In genomic region chr7:104341545-104341944, GRCh38 we compare ENCODE assay signal across 11 cellular contexts. TPM values are rescaled to one million over a fixed set of nuclear protein-coding genes. Genes with fewer than 3 reads are reported as not detected.
A peak's percentile ranks its signal among the peaks of the same experiment; 100 is the strongest.
DNase-seq lines count a peak whose midpoint lies in the region; ATAC-seq, FAIRE-seq and TF ChIP-seq lines count a peak whose summit lies in the region.
"Had no signal": no experiment of that assay in that cellular context is flagged by ENCODE, and none has a peak within 500 bp of the region (broad histone marks: within the 10 kb centered on the region; RNA-seq: fewer than 3 reads in every experiment).

No MANE protein-coding gene starts in this region.

- H3K27ac Mint-ChIP-seq in endothelial cell (ENCODE audit: unreplicated experiment): no peak overlapping the region

- H3K9ac ChIP-seq in HCT116 (ENCODE audit: low read length): no peak overlapping the region
- no peak overlapping the region for H3K9ac ChIP-seq in kidney (ENCODE audit: low read length in 2 of 2)

- no peaks in the 10 kb centered on the region; the same call in 1 of the 2 replicates for H3K27me3 ChIP-seq in HCT116 (ENCODE audit: insufficient read depth, low read length)

- TF ChIP-seq CTCF in C4-2B (conservative IDR thresholded peaks at IDR 0.05): peak; percentile 28
- peak; percentile 14 to 41 (median 34); a peak in 4 of 6 replicates for TF ChIP-seq CTCF in HCT116 (IDR thresholded peaks at IDR 0.05 in 2 of 3, conservative IDR thresholded peaks at IDR 0.05 in 1 of 3; ENCODE audit: borderline replicate concordance in 1 of 3, insufficient read depth in 1 of 3, low read depth in 2 of 3, low read length in 2 of 3)
- TF ChIP-seq CTCF in endothelial cell (IDR thresholded peaks at IDR 0.05; ENCODE audit: unreplicated experiment): no peak
- TF ChIP-seq CTCF in kidney (IDR thresholded peaks at IDR 0.05; ENCODE audit: borderline replicate concordance, extremely low read depth, insufficient read depth): no peak

- no peak for TF ChIP-seq POLR2A in HCT116 (IDR thresholded peaks at IDR 0.05; ENCODE audit: borderline replicate concordance, extremely low read depth, insufficient read depth, insufficient read length)

- no peaks in the 10 kb centered on the region for H3K36me3 ChIP-seq in HCT116 (ENCODE audit: control insufficient read depth in 1 of 2, insufficient read depth in 2 of 2, low read length in 2 of 2)
- no peaks in the 10 kb centered on the region for H3K36me3 ChIP-seq in kidney (ENCODE audit: control insufficient read depth in 1 of 2, insufficient read depth in 2 of 2, low read length in 2 of 2)

- TF ChIP-seq RAD21 in HCT116 (IDR thresholded peaks at IDR 0.05; ENCODE audit: low read depth): peak; percentile 48

- H3K36me3 Mint-ChIP-seq in endothelial cell (ENCODE audit: low read depth, unreplicated experiment): no peaks in the 10 kb centered on the region
- H3K36me3 Mint-ChIP-seq: CD4-positive, CD25-positive, alpha-beta regulatory T cell had no signal

- intact Hi-C loops in HCT116 (cut with micrococcal nuclease) (no loop called here), kidney (cut with DNase I) (no loop called here)

- no peaks in the 10 kb centered on the region for H4K20me1 ChIP-seq in HCT116 (ENCODE audit: insufficient read depth)

- POLR2A ChIA-PET in HCT116 (lab: Charles Lee): no interaction called here

- H3K9me2 ChIP-seq in HCT116 (ENCODE audit: insufficient read depth): no peaks in the 10 kb centered on the region

- ATAC-seq in HCT116 (peak; percentile 76), HG02642 (IDR thresholded peaks at IDR 0.05; ENCODE audit: poor library complexity, unreplicated experiment) (no peak)

- FAIRE-seq in kidney (lab: Jason Lieb, UNC): no peak

- H3K4me2 ChIP-seq in HCT116 (ENCODE audit: low read length): no peak overlapping the region

- H3K4me1 ChIP-seq in HCT116 (ENCODE audit: control insufficient read depth in 1 of 2, insufficient read depth in 2 of 2, low read length in 2 of 2) (no peaks in the 10 kb centered on the region), kidney (ENCODE audit: control insufficient read depth in 1 of 2, insufficient read depth in 1 of 2, low read depth in 1 of 2, low read length in 2 of 2) (no peaks in the 10 kb centered on the region)

- no peaks in the 10 kb centered on the region for H3K4me1 Mint-ChIP-seq in endothelial cell (ENCODE audit: unreplicated experiment)
- H3K4me1 Mint-ChIP-seq: CD4-positive, CD25-positive, alpha-beta regulatory T cell had no signal

- BruUV-seq in HCT116 (replicated peaks; lab: Mats Ljungman, UMichigan): no TSS peak

- H3K27ac ChIP-seq in C4-2B (no peak overlapping the region), HCT116 (ENCODE audit: low read depth, low read length) (no peak overlapping the region), kidney (ENCODE audit: low read depth in 2 of 2, low read length in 2 of 2) (no peak overlapping the region)

- RAD21 ChIA-PET in HCT116 (lab: Charles Lee; ENCODE audit: low non-redundant PET in 1 of 2, low total read pairs in 2 of 2, uncharacterized antibody in 2 of 2, unreplicated experiment in 2 of 2): no interaction called here

- H3K4me3 Mint-ChIP-seq in endothelial cell (ENCODE audit: unreplicated experiment): no peak overlapping the region
- H3K4me3 Mint-ChIP-seq: CD4-positive, CD25-positive, alpha-beta regulatory T cell had no signal

- DNase-seq in HCT116 (ENCODE audit: low read depth, low spot score) (no peak), NCI-H774 (lab: John Stamatoyannopoulos, UW) (peak; percentile 2), endothelial cell (ENCODE audit: low spot score) (peak; percentile 58), GOT3 (lab: John Stamatoyannopoulos, UW) (no peak), kidney (no peak), DMS79 treated with DMSO at 0.1 percent for 48 hours (lab: John Stamatoyannopoulos, UW) (no peak)
- DNase-seq: activated CD4-positive, alpha-beta T cell treated with anti-CD3 and anti-CD28 coated beads for 1 hour; CD4-positive, CD25-positive, alpha-beta regulatory T cell had no signal

- H3K4me3 ChIP-seq in HCT116 (replicated peaks in 1 of 2; ENCODE audit: low read depth in 1 of 2, low read length in 2 of 2) (no peak overlapping the region), kidney (ENCODE audit: low read length in 2 of 2) (no peak overlapping the region)

- no peak overlapping the region for H2AFZ ChIP-seq in HCT116 (ENCODE audit: low read depth, low read length, poor library complexity, severe bottlenecking)

- H3K9me3 ChIP-seq in HCT116 (ENCODE audit: control insufficient read depth in 1 of 2, insufficient read depth in 1 of 2, low read depth in 1 of 2, low read length in 2 of 2) (no peaks in the 10 kb centered on the region), kidney (ENCODE audit: control insufficient read depth in 1 of 2, low read length in 2 of 2) (peaks cover 0 to 2% of the 10 kb centered on the region in 2 donors)

- no peaks in the 10 kb centered on the region for H3K27me3 Mint-ChIP-seq in endothelial cell (ENCODE audit: unreplicated experiment)

- H3K79me2 ChIP-seq in HCT116 (ENCODE audit: insufficient read depth, low read length): no peaks in the 10 kb centered on the region

- CTCF ChIA-PET in HCT116 (lab: Charles Lee): interaction anchor here (1.0 to 1.4 kb wide), 5 partner anchors 302 to 542 kb away, joined by 3 to 8 read pairs (median 3); no protein-coding TSS in a partner anchor

- H3K9me3 Mint-ChIP-seq in endothelial cell (ENCODE audit: unreplicated experiment): no peaks in the 10 kb centered on the region

TF ChIP-seq in HCT116, 20 proteins besides CTCF, POLR2A, EP300 and RAD21:
- TF ChIP-seq REST (IDR thresholded peaks at IDR 0.05; ENCODE audit: low read depth) (no peak), ZNF274 (IDR thresholded peaks at IDR 0.05; ENCODE audit: low read depth, low read length) (no peak), SP1 (IDR thresholded peaks at IDR 0.05; ENCODE audit: low read depth) (no peak), FOSL1 (IDR thresholded peaks at IDR 0.05; ENCODE audit: low read depth) (no peak), SRF (IDR thresholded peaks at IDR 0.05; ENCODE audit: low read depth) (no peak), JUND (IDR thresholded peaks at IDR 0.05) (no peak)
TF ChIP-seq in HCT116: peak in this region for 0.

RNA-seq across cellular contexts. Expression of gene LHFPL3, which starts 13.1 kb away (rescaled TPM):
- total RNA-seq in HCT116 (2021; ENCODE audit: unreplicated experiment): not detected
- polyA plus RNA-seq in HCT116 (2012): not detected in 2 replicates
- total RNA-seq in endothelial cell (ENCODE audit: unreplicated experiment): not detected
- not detected for total RNA-seq in kidney
- polyA plus RNA-seq in kidney (ENCODE audit: insufficient read depth, low read depth, low replicate concordance): not detected
- total RNA-seq: CD4-positive, CD25-positive, alpha-beta regulatory T cell; mononuclear cell had no signal
- polyA plus RNA-seq: CD4-positive, CD25-positive, alpha-beta regulatory T cell had no signal

Comparison
In these comparisons a context has a peak if more than half of its experiments do, and no peak if none do; other contexts are left out.
1. CTCF ChIP-seq: peak in C4-2B (single experiment) and HCT116 (3 of 3); none in endothelial cell (single experiment) and kidney (single experiment).
2. DNase-seq: peak in NCI-H774 (single experiment) and endothelial cell (single experiment); none in HCT116 (single experiment), GOT3 (single experiment), kidney (single experiment) and DMS79 treated with DMSO at 0.1 percent for 48 hours (single experiment).